ENCODE assay signal across 10 cellular contexts in the genomic region with DNA sequence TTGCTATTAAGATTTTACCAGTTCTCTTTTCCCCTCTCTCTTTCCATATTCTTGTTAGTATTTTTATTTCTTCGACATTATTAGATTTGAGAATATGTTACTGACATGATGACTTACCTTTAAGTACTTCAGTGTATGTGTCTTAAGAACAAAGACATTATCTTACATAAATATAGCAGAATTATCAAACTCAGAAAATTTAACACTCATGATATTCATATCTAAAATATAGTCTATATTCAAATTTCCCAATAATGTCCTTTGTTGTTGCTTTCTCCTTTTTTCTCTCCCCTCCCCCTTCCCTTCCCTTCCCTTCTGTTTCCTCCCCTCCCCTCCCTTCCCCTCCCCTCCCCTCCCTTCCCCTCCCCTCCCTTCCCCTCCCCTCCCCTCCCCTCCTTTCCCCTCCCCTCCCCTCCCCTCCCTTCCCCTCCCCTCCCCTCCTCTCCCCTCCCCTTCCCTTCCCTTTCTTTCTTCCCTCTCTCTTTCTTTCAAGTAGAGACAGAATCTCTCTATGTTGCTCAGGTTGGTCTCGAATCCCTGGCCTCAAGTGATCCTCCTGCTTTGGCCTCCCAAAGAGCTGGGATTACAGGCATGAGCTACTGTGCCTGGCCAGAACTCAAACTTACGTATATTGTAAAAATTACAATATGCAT.
"Had no signal": no experiment of that assay in that cellular context is flagged by ENCODE, and none has a peak within 500 bp of the region (broad histone marks: within the 10 kb centered on the region; RNA-seq: fewer than 3 reads in every experiment).

No MANE protein-coding gene starts in this region.

- FAIRE-seq: H54 had no signal

- H3K9ac ChIP-seq: GM23248 had no signal

- H3K27ac Mint-ChIP-seq: GM23338, H9, HFFc6 had no signal

- H3K9me3 ChIP-seq: HAP-1 had no signal

- H3K4me2 ChIP-seq: GM23338 had no signal

- DNase-seq: GM23248, GOT3, H7, H9, HCEC 1CT, HFFc6 had no signal

- ATAC-seq: GM23338, HCT116 had no signal

- H2AFZ ChIP-seq: GM23248 had no signal

- H3K4me1 ChIP-seq: HAP-1 had no signal

- H3K9me3 Mint-ChIP-seq: HFFc6 had no signal

- H3K27ac ChIP-seq: GM23248 had no signal

- H3K4me3 ChIP-seq: GM23248, GM23338, HAP-1 had no signal

- H3K36me3 ChIP-seq: HAP-1 had no signal

- H3K4me3 Mint-ChIP-seq: GM23338, H9, HFFc6 had no signal
